In the genomic region with DNA sequence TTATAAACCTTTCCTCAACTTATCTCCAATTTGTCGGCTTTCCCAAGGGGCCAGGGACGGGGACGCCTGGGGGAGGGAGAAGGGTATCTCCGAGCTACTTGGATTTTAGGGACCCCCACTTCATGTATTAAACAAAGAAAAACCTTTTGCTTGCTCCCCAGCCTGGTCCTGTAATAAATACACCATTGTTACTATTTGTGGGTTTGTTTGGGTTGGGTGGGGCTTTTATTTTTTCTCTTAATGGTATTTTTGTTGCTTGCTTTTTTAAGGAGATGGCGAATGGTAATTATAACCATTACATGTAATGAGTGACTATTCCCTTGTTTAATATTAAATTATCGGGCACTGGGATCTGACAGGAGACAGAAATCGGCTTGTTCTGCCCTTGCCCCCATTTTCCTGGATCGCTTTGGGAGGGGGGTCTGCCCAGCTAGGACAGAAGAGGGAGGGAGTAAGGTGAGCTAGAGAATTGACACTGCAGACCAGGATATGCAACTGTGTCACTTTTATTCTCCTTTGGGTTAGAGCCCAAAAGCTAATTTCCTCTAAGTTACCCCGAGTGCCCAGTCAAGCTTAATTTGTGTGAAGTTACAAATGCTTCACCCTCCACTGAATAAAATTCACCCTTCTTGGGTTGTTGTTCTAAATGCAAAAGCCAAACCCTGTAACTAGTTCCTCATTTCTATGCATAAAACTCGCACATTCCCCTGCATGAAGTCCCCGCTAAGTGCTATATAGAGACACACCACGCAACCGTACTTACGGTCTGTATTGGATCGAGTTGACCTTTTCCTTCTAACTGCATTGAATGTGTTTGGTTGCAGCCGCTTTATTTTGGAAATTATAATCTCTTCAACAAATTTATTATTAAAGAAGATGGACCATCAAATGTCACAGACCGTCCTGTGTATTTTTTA, we compare ENCODE assay signal across 8 cellular contexts. TPM values are rescaled to one million over a fixed set of nuclear protein-coding genes. Genes with fewer than 3 reads are reported as not detected.
DNase-seq lines count a peak whose midpoint lies in the region; ATAC-seq and TF ChIP-seq lines count a peak whose summit lies in the region.

No MANE protein-coding gene starts in this region.

- 3 to 6% methylated on average over 17 of the region's 17 CpGs for WGBS in aorta, 2 donors

- no peaks in the 10 kb centered on the region for H3K4me1 ChIP-seq in aorta (ENCODE audit: control insufficient read depth in 1 of 2, insufficient read depth in 2 of 2, low read length in 2 of 2)

- no peak for TF ChIP-seq CTCF in coronary artery (IDR thresholded peaks at IDR 0.05)

- no peaks in the 10 kb centered on the region for H3K27me3 ChIP-seq in aorta (ENCODE audit: control insufficient read depth in 1 of 2, insufficient read depth in 2 of 2, low read length in 1 of 2)

- DNase-seq in NCI-H2081 (lab: John Stamatoyannopoulos, UW) (peak; percentile 31 to 74), NCI-H2081 treated with DMSO at 0.1 percent for 48 hours (lab: John Stamatoyannopoulos, UW) (no peak), NCI-H748 treated with DMSO at 0.1 percent for 48 hours (lab: John Stamatoyannopoulos, UW) (peak; percentile 91), coronary artery (ENCODE audit: low spot score) (no peak), lung microvascular endothelial cell (ENCODE audit: low read depth in 2 of 2) (peak; percentile 43 to 67), aorta (no peak), SW 1271 (lab: John Stamatoyannopoulos, UW) (no peak)

- no peaks in the 10 kb centered on the region for H3K36me3 ChIP-seq in aorta (ENCODE audit: control insufficient read depth in 1 of 2, insufficient read depth in 2 of 2, low read length in 1 of 2)

- H3K27ac ChIP-seq in coronary artery (peak overlapping the region; percentile 89 to 90), aorta (ENCODE audit: low read depth in 1 of 2, low read length in 2 of 2) (peak overlapping the region; percentile 60 to 90)

- intact Hi-C loops in aorta (cut with DNase I), result loop anchor here (5.0 to 10.0 kb wide), 5 partner anchors 53 to 233 kb away; no protein-coding TSS in a partner anchor

- ATAC-seq in HG02870 (IDR thresholded peaks at IDR 0.05; ENCODE audit: unreplicated experiment), result peak; percentile 45
- ATAC-seq in aorta (ENCODE audit: low FRiP score), result peak; percentile 23

- H3K4me3 ChIP-seq in coronary artery (peak overlapping the region; percentile 86), aorta (ENCODE audit: low read length in 2 of 2) (peak overlapping the region; percentile 70 to 94)

- no peaks in the 10 kb centered on the region for H3K9me3 ChIP-seq in aorta (ENCODE audit: control insufficient read depth, low read length)

RNA-seq across cellular contexts. Expression of a gene that starts 1.6 kb away (rescaled TPM):
- total RNA-seq in lung microvascular endothelial cell (5.8 and 10.2 TPM in 2 replicates), aorta (10 to 100 TPM in 1 of 2 donors, 1 to 10 TPM in 1; 8.5 to 13.2 TPM)
- 1 to 10 TPM; 4.3 to 7.4 TPM for polyA plus RNA-seq in aorta

Comparison
In these comparisons a context has a peak if more than half of its experiments do, and no peak if none do; other contexts are left out.
1. DNase-seq: peak in NCI-H2081 (2 of 2), NCI-H748 treated with DMSO at 0.1 percent for 48 hours (single experiment) and lung microvascular endothelial cell (2 of 2); none in NCI-H2081 treated with DMSO at 0.1 percent for 48 hours (single experiment), coronary artery (single experiment), aorta (0 of 2) and SW 1271 (0 of 2).